ENCODE assay signal across 19 cellular contexts in the genomic region with DNA sequence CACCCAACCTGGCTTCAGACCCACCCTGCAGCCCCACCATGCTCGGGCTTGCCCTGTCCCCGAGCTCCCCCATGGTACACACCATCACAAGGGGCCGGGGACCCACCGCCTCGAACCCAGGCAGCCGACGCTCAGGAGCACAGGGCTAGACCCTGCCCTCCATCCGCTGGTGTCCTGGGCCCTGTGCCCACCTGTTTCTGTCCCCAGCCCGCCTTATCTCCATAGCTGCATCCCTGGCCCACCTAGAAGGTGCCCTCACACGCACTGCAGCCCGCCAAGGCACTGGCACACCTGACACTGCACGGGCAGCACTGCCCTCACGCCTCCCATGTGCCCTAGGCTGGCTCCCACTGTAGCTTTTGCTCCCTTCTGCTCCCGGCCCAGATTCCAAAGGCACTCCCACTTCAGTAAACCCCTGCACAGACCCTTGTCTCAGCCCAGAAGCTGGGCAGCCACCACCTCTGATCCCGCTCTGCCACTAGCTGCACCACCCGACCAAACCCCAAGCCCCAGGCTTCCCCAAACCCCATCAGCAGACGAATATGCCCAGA. TPM values are rescaled to one million over a fixed set of nuclear protein-coding genes. Genes with fewer than 3 reads are reported as not detected.
DNase-seq lines count a peak whose midpoint lies in the region; ATAC-seq and TF ChIP-seq lines count a peak whose summit lies in the region.
"Had no signal": no experiment of that assay in that cellular context is flagged by ENCODE, and none has a peak within 500 bp of the region (broad histone marks: within the 10 kb centered on the region; RNA-seq: fewer than 3 reads in every experiment).

No MANE protein-coding gene starts in this region.

- H3K4me3 Mint-ChIP-seq in natural killer cell treated with Interleukin-12 subunit alpha and Interleukin-12 subunit beta and Interleukin-15 and Interleukin-18, amount 100 ng/mL, for 72 hours = no peak overlapping the region
- H3K4me3 Mint-ChIP-seq in natural killer cell (no peak overlapping the region), neural crest cell (peak overlapping the region; percentile 14)
- H3K4me3 Mint-ChIP-seq: HFFc6, T-cell had no signal

- H3K27ac Mint-ChIP-seq in natural killer cell treated with Interleukin-12 subunit alpha and Interleukin-12 subunit beta and Interleukin-15 and Interleukin-18, amount 100 ng/mL, for 72 hours = no peak overlapping the region
- H3K27ac Mint-ChIP-seq in natural killer cell (no peak overlapping the region), neural crest cell (ENCODE audit: unreplicated experiment) (peak overlapping the region; percentile 87)
- H3K27ac Mint-ChIP-seq: HFFc6, T-cell had no signal

- no peaks in the 10 kb centered on the region for H3K4me1 Mint-ChIP-seq in natural killer cell treated with Interleukin-12 subunit alpha and Interleukin-12 subunit beta and Interleukin-15 and Interleukin-18, amount 100 ng/mL, for 72 hours (ENCODE audit: low read depth in 2 of 2)
- H3K4me1 Mint-ChIP-seq in natural killer cell = no peaks in the 10 kb centered on the region
- peaks cover 30% of the 10 kb centered on the region for H3K4me1 Mint-ChIP-seq in neural crest cell

- no peak for TF ChIP-seq EP300 in stomach (IDR thresholded peaks at IDR 0.05)

- DNase-seq in natural killer cell treated with Interleukin-12 subunit alpha and Interleukin-12 subunit beta and Interleukin-15 and Interleukin-18, amount 100 ng/mL, for 72 hours (ENCODE audit: low spot score) = peak; percentile 57
- DNase-seq in natural killer cell (no peak), left ventricle myocardium inferior (peak; percentile 11), neural crest cell (ENCODE audit: low read depth, low spot score) (no peak), stomach (no peak)
- DNase-seq: activated CD4-positive, alpha-beta T cell treated with anti-CD3 and anti-CD28 coated beads, Interleukin-2, amount 50 U/mL, for 4 hours; BE2C; HFFc6; NCI-H1417; occipital lobe; stimulated activated CD4-positive, alpha-beta T cell treated with anti-CD3 and anti-CD28 coated beads, Interleukin-15, amount 100 ng/mL, for 24 hours; substantia nigra; T-cell had no signal

- H3K27me3 Mint-ChIP-seq in natural killer cell treated with Interleukin-12 subunit alpha and Interleukin-12 subunit beta and Interleukin-15 and Interleukin-18, amount 100 ng/mL, for 72 hours = no peaks in the 10 kb centered on the region
- no peaks in the 10 kb centered on the region for H3K27me3 Mint-ChIP-seq in natural killer cell (ENCODE audit: low read depth in 2 of 2)
- H3K27me3 Mint-ChIP-seq in neural crest cell (ENCODE audit: low read depth) = no peaks in the 10 kb centered on the region
- H3K27me3 Mint-ChIP-seq: T-cell had no signal

- H3K36me3 ChIP-seq in left ventricle myocardium inferior (peaks cover 12% of the 10 kb centered on the region), stomach (peaks cover 6 to 18% (median 12%) of the 10 kb centered on the region in 4 donors)
- H3K36me3 ChIP-seq: BE2C had no signal

- TF ChIP-seq POLR2A in stomach (IDR thresholded peaks at IDR 0.05) = no peak

- H3K4me3 ChIP-seq in left ventricle myocardium inferior (no peak overlapping the region), stomach (no peak overlapping the region)
- H3K4me3 ChIP-seq: A549 had no signal

- H3K4me1 ChIP-seq in left ventricle myocardium inferior (no peaks in the 10 kb centered on the region), stomach (no peaks in the 10 kb centered on the region)
- H3K4me1 ChIP-seq: A549, BE2C, Caco-2 had no signal

- H3K9me3 ChIP-seq in left ventricle myocardium inferior (replicated peaks) (no peaks in the 10 kb centered on the region), stomach (peaks cover 0 to 6% (median 2%) of the 10 kb centered on the region in 4 donors)
- H3K9me3 ChIP-seq: A549, BE2C, Caco-2 had no signal

- TF ChIP-seq CTCF in natural killer cell (IDR thresholded peaks at IDR 0.05) = no peak
- no peak for TF ChIP-seq CTCF in left ventricle myocardium inferior (IDR thresholded peaks at IDR 0.05; ENCODE audit: borderline replicate concordance)
- TF ChIP-seq CTCF in neural crest cell (conservative IDR thresholded peaks at IDR 0.05) = no peak
- no peak for TF ChIP-seq CTCF in stomach (IDR thresholded peaks at IDR 0.05)

- H3K9me3 Mint-ChIP-seq in natural killer cell treated with Interleukin-12 subunit alpha and Interleukin-12 subunit beta and Interleukin-15 and Interleukin-18, amount 100 ng/mL, for 72 hours = no peaks in the 10 kb centered on the region
- H3K9me3 Mint-ChIP-seq in natural killer cell (no peaks in the 10 kb centered on the region), neural crest cell (no peaks in the 10 kb centered on the region)
- H3K9me3 Mint-ChIP-seq: HFFc6, T-cell had no signal

- intact Hi-C loops in natural killer cell (cut with micrococcal nuclease) (no loop called here), left ventricle myocardium inferior (cut with micrococcal nuclease) (no loop called here), stomach (cut with DNase I; ENCODE audit: low total_unique reads) (no loop called here)

- H3K27ac ChIP-seq in left ventricle myocardium inferior (replicated peaks) (no peak overlapping the region), stomach (no peak overlapping the region)
- H3K27ac ChIP-seq: A549 had no signal

- H3K36me3 Mint-ChIP-seq in natural killer cell treated with Interleukin-12 subunit alpha and Interleukin-12 subunit beta and Interleukin-15 and Interleukin-18, amount 100 ng/mL, for 72 hours = no peaks in the 10 kb centered on the region
- H3K36me3 Mint-ChIP-seq in natural killer cell (no peaks in the 10 kb centered on the region), neural crest cell (ENCODE audit: low read depth) (no peaks in the 10 kb centered on the region)
- H3K36me3 Mint-ChIP-seq: T-cell had no signal

- H3K27me3 ChIP-seq in left ventricle myocardium inferior (ENCODE audit: low read depth) = peaks cover 5% of the 10 kb centered on the region
- peaks cover 0 to 6% (median 0%) of the 10 kb centered on the region in 3 donors for H3K27me3 ChIP-seq in stomach
- H3K27me3 ChIP-seq: BE2C had no signal

- WGBS in stomach, 5 donors = 66 to 78% (median 72%) methylated on average over 15 to 17 of the region's 17 CpGs

- ATAC-seq in natural killer cell treated with Interleukin-12 subunit alpha and Interleukin-12 subunit beta and Interleukin-15 and Interleukin-18, amount 100 ng/mL, for 72 hours = peak in 1 of 2 donors; percentile 11
- ATAC-seq in natural killer cell (no peak), GM21737 (IDR thresholded peaks at IDR 0.05; ENCODE audit: unreplicated experiment) (no peak), GM19324 (IDR thresholded peaks at IDR 0.05; ENCODE audit: low FRiP score, unreplicated experiment) (no peak), GM19452 (IDR thresholded peaks at IDR 0.05; ENCODE audit: unreplicated experiment) (no peak)
- ATAC-seq: A549, T-cell had no signal

RNA-seq across cellular contexts. Expression of gene YKT6, which starts 17.1 kb away (rescaled TPM):
- total RNA-seq in natural killer cell treated with Interleukin-12 subunit alpha and Interleukin-12 subunit beta and Interleukin-15 and Interleukin-18, amount 100 ng/mL, for 72 hours = 10 to 100 TPM; 93.1 to 99.3 TPM
- 100 to 1,000 TPM in 1 of 3 donors, 10 to 100 TPM in 2; 72.4 to 107 (median 87.1) TPM for total RNA-seq in natural killer cell
- 53.3 TPM for total RNA-seq in left ventricle myocardium inferior
- 95.9 and 97.4 TPM in 2 replicates for total RNA-seq in neural crest cell
- total RNA-seq in stomach = 10 to 100 TPM; 35.7 to 86.9 (median 52.0) TPM
- polyA plus RNA-seq in stomach = 10 to 100 TPM; 35.3 to 58.7 (median 52.4) TPM

RNA-seq across cellular contexts. Expression of gene GCK, which starts 28.7 kb away (rescaled TPM):
- under 1 TPM in 1 of 2 donors, not detected in 1; 0.24 TPM for total RNA-seq in natural killer cell treated with Interleukin-12 subunit alpha and Interleukin-12 subunit beta and Interleukin-15 and Interleukin-18, amount 100 ng/mL, for 72 hours
- total RNA-seq in natural killer cell (not detected), left ventricle myocardium inferior (0.49 TPM), neural crest cell (0.42 and 0.52 TPM in 2 replicates), stomach (under 1 TPM in 1 of 5 donors, not detected in 4; 0.55 TPM)
- polyA plus RNA-seq in stomach = 1 to 10 TPM in 2 of 3 donors, under 1 TPM in 1; 0.80 to 1.9 (median 1.4) TPM
- total RNA-seq: Caco-2, dermis blood vessel endothelial cell had no signal

Comparison
In these comparisons a context has a peak if more than half of its experiments do, and no peak if none do; other contexts are left out.
1. DNase-seq: peak in natural killer cell treated with Interleukin-12 subunit alpha and Interleukin-12 subunit beta and Interleukin-15 and Interleukin-18, amount 100 ng/mL, for 72 hours (single experiment) and left ventricle myocardium inferior (single experiment); none in natural killer cell (single experiment), neural crest cell (single experiment) and stomach (single experiment).